Comparison of ENCODE assay signal across 20 cellular contexts in the genomic region with DNA sequence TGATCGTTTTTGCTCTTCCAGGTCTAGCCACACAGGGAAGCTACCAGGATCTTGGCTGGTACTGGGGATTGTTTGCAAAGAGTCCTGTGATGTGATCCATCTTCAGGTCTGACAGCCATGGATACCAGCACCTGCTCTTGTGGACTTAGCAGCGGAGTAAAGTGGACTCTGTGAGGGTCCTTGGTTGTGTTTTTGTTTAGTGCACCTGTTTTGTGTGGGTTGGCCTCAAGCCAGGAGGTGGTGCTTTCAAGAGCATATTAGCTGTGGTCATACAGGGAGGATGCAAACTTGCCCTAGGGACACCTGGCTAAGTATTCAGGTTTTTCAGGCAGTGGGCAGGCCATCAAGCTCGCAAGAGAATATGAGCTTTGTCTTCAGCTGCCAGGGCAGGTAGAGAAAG.
DNase-seq lines count a peak whose midpoint lies in the region; ATAC-seq and TF ChIP-seq lines count a peak whose summit lies in the region.
"Had no signal": no experiment of that assay in that cellular context is flagged by ENCODE, and none has a peak within 500 bp of the region (broad histone marks: within the 10 kb centered on the region; RNA-seq: fewer than 3 reads in every experiment).

No MANE protein-coding gene starts in this region.

- peaks cover 23% of the 10 kb centered on the region for H3K9me3 Mint-ChIP-seq in mesothelial cell of epicardium

- H3K4me3 Mint-ChIP-seq in mesothelial cell of epicardium: no peak overlapping the region
- H3K4me3 Mint-ChIP-seq: activated CD4-positive, alpha-beta T cell treated with anti-CD3 and anti-CD28 coated beads for 36 hours; activated T-cell treated with anti-CD3 and anti-CD28 coated beads, Interleukin-2, amount 50 U/mL, for 24 hours; natural killer cell treated with Interleukin-12 subunit alpha and Interleukin-12 subunit beta and Interleukin-15 and Interleukin-18, amount 100 ng/mL, for 72 hours had no signal

- ATAC-seq in GM21786 (IDR thresholded peaks at IDR 0.05; ENCODE audit: unreplicated experiment): no peak
- no peak for ATAC-seq in GM18502 (IDR thresholded peaks at IDR 0.05; ENCODE audit: poor library complexity, unreplicated experiment)
- ATAC-seq: activated CD4-positive, alpha-beta T cell treated with anti-CD3 and anti-CD28 coated beads for 36 hours; natural killer cell treated with Interleukin-12 subunit alpha and Interleukin-12 subunit beta and Interleukin-15 and Interleukin-18, amount 100 ng/mL, for 72 hours; right lobe of liver; SK-N-SH treated with all-trans-retinoic acid at 6 μM for 48 hours had no signal

- H3K4me1 Mint-ChIP-seq in mesothelial cell of epicardium: peaks cover 5% of the 10 kb centered on the region
- H3K4me1 Mint-ChIP-seq: activated CD4-positive, alpha-beta T cell treated with anti-CD3 and anti-CD28 coated beads for 36 hours had no signal

- peak; percentile 5 for DNase-seq in ELF-1 (ENCODE audit: low read depth, low spot score)
- DNase-seq in NCI-H146 (lab: John Stamatoyannopoulos, UW): peak; percentile 91
- peak; percentile 86 for DNase-seq in NCI-H345 (lab: John Stamatoyannopoulos, UW)
- DNase-seq in SHP77 treated with DMSO at 0.1 percent for 48 hours (lab: John Stamatoyannopoulos, UW): peak; percentile 24
- DNase-seq in mesothelial cell of epicardium (ENCODE audit: low spot score in 2 of 2, unreplicated experiment in 2 of 2): no peak
- DNase-seq: activated CD4-positive, alpha-beta T cell treated with anti-CD3 and anti-CD28 coated beads for 36 hours; activated CD8-positive, alpha-beta memory T cell treated with anti-CD3 and anti-CD28 coated beads for 24 hours; activated T-cell treated with anti-CD3 and anti-CD28 coated beads, Interleukin-2, amount 50 U/mL, for 24 hours; left ventricle myocardium inferior; midbrain; MV-4-11; NCI-H446 treated with DMSO at 0.1 percent for 48 hours; ovary; right lobe of liver; stimulated activated naive CD4-positive, alpha-beta T cell treated with Interleukin-2 at 50 U/mL for 16 hours; T-helper 2 cell had no signal

- H3K27me3 Mint-ChIP-seq in mesothelial cell of epicardium (ENCODE audit: low read depth): no peaks in the 10 kb centered on the region
- H3K27me3 Mint-ChIP-seq: activated CD4-positive, alpha-beta T cell treated with anti-CD3 and anti-CD28 coated beads for 36 hours; activated T-cell treated with anti-CD3 and anti-CD28 coated beads, Interleukin-2, amount 50 U/mL, for 24 hours; natural killer cell treated with Interleukin-12 subunit alpha and Interleukin-12 subunit beta and Interleukin-15 and Interleukin-18, amount 100 ng/mL, for 72 hours had no signal

- H3K36me3 Mint-ChIP-seq in mesothelial cell of epicardium: no peaks in the 10 kb centered on the region

- H3K27ac Mint-ChIP-seq in mesothelial cell of epicardium: no peak overlapping the region
- H3K27ac Mint-ChIP-seq: activated CD4-positive, alpha-beta T cell treated with anti-CD3 and anti-CD28 coated beads for 36 hours; activated T-cell treated with anti-CD3 and anti-CD28 coated beads, Interleukin-2, amount 50 U/mL, for 24 hours; natural killer cell treated with Interleukin-12 subunit alpha and Interleukin-12 subunit beta and Interleukin-15 and Interleukin-18, amount 100 ng/mL, for 72 hours had no signal

- TF ChIP-seq CTCF in mesothelial cell of epicardium (IDR thresholded peaks at IDR 0.05; ENCODE audit: unreplicated experiment): no peak

Comparison
In these comparisons a context has a peak if more than half of its experiments do, and no peak if none do; other contexts are left out.
1. DNase-seq: peak in ELF-1 (single experiment), NCI-H146 (single experiment), NCI-H345 (single experiment) and SHP77 treated with DMSO at 0.1 percent for 48 hours (single experiment); none in mesothelial cell of epicardium (0 of 2).